Comparison of ENCODE assay signal across 1 cellular context in genomic region chr2:43559391-43560230, GRCh38.
TF ChIP-seq lines count a peak whose summit lies in the region.

No MANE protein-coding gene starts in this region.

TF ChIP-seq in GM12878, 131 proteins besides CTCF, POLR2A, EP300 and RAD21 (continued from another document):
- TF ChIP-seq POLR2AphosphoS2 (IDR thresholded peaks at IDR 0.05; ENCODE audit: low read depth, low read length) (no peak), SMAD5 (IDR thresholded peaks at IDR 0.05; ENCODE audit: low read depth) (no peak), CBFB (IDR thresholded peaks at IDR 0.05; ENCODE audit: low read depth) (no peak), TCF3 (IDR thresholded peaks at IDR 0.05; ENCODE audit: borderline replicate concordance, insufficient read depth, low read depth, low read length) (no peak), PBX3 (IDR thresholded peaks at IDR 0.05; ENCODE audit: insufficient replicate concordance, low read depth, low read length) (no peak), ZNF207 (IDR thresholded peaks at IDR 0.05; ENCODE audit: borderline replicate concordance) (no peak), KAT2A (conservative IDR thresholded peaks at IDR 0.05; ENCODE audit: control insufficient read depth, low read depth, low read length) (no peak), POLR2AphosphoS5 (IDR thresholded peaks at IDR 0.05; ENCODE audit: low read length) (no peak), SP1 (IDR thresholded peaks at IDR 0.05; ENCODE audit: low read depth, low read length) (no peak), NKRF (conservative IDR thresholded peaks at IDR 0.05) (no peak), JUND (IDR thresholded peaks at IDR 0.05; ENCODE audit: low read depth, low read length) (no peak), STAT3 (IDR thresholded peaks at IDR 0.05; ENCODE audit: low read depth, low read length) (peak; percentile 81; the same call in 1 of the 2 replicates), DPF2 (IDR thresholded peaks at IDR 0.05) (peak; percentile 74), SMARCA5 (IDR thresholded peaks at IDR 0.05) (no peak), NBN (IDR thresholded peaks at IDR 0.05) (peak; percentile 42; the same call in 1 of the 2 replicates), CUX1 (IDR thresholded peaks at IDR 0.05; ENCODE audit: insufficient replicate concordance, low read depth, low read length) (no peak), BHLHE40 (IDR thresholded peaks at IDR 0.05; ENCODE audit: borderline replicate concordance in 1 of 2, low read depth in 2 of 2, low read length in 1 of 2) (peak in 1 of 2 experiments; percentile 11; a peak in 1 of 4 replicates), MYC (IDR thresholded peaks at IDR 0.05; ENCODE audit: insufficient read depth, insufficient read length, insufficient replicate concordance, low read length, severe bottlenecking) (no peak), SIX5 (IDR thresholded peaks at IDR 0.05; ENCODE audit: low read depth, low read length, severe bottlenecking) (peak; percentile 18), CREM (IDR thresholded peaks at IDR 0.05; ENCODE audit: low read depth) (no peak; the same call in 1 of the 2 replicates), SRF (IDR thresholded peaks at IDR 0.05; ENCODE audit: low read depth in 2 of 2, low read length in 2 of 2) (no peak), ZBTB33 (IDR thresholded peaks at IDR 0.05) (no peak)
